In genomic region chr17:30336369-30337171, GRCh38 we compare ENCODE assay signal across 9 cellular contexts. TPM values are rescaled to one million over a fixed set of nuclear protein-coding genes. Genes with fewer than 3 reads are reported as not detected.
DNase-seq lines count a peak whose midpoint lies in the region; ATAC-seq and TF ChIP-seq lines count a peak whose summit lies in the region.
"Had no signal": no experiment of that assay in that cellular context is flagged by ENCODE, and none has a peak within 500 bp of the region (broad histone marks: within the 10 kb centered on the region; RNA-seq: fewer than 3 reads in every experiment).

No MANE protein-coding gene starts in this region.

- no peak overlapping the region for H3K4me3 Mint-ChIP-seq in brain

- H3K27me3 ChIP-seq in upper lobe of right lung: no peaks in the 10 kb centered on the region
- H3K27me3 ChIP-seq: BLaER1 treated with 17β-estradiol and CSF1 and Interleukin-3, amounts not matched to agents 10 nM and 100 nM had no signal

- no peak overlapping the region for H3K4me3 ChIP-seq in upper lobe of right lung
- H3K4me3 ChIP-seq: BLaER1 treated with 17β-estradiol and CSF1 and Interleukin-3, amounts not matched to agents 10 nM and 100 nM had no signal

- H3K27ac ChIP-seq in upper lobe of right lung: no peak overlapping the region
- H3K27ac ChIP-seq: BLaER1 treated with 17β-estradiol and CSF1 and Interleukin-3, amounts not matched to agents 10 nM and 100 nM had no signal

- H3K36me3 ChIP-seq in upper lobe of right lung: no peaks in the 10 kb centered on the region
- H3K36me3 ChIP-seq: BLaER1 treated with 17β-estradiol and CSF1 and Interleukin-3, amounts not matched to agents 10 nM and 100 nM had no signal

- H3K27me3 Mint-ChIP-seq in brain: peaks cover 4% of the 10 kb centered on the region

- H3K4me1 ChIP-seq in upper lobe of right lung: peaks cover 18% of the 10 kb centered on the region

- no peaks in the 10 kb centered on the region for H3K9me3 Mint-ChIP-seq in brain

- peak overlapping the region in 1 of 5 experiments; percentile 71 for H3K27ac Mint-ChIP-seq in brain

- H3K36me3 Mint-ChIP-seq in brain: no peaks in the 10 kb centered on the region

- peak; percentile 50 to 54 for TF ChIP-seq CTCF in brain (conservative IDR thresholded peaks at IDR 0.05)
- peak; percentile 70 for TF ChIP-seq CTCF in upper lobe of right lung (IDR thresholded peaks at IDR 0.05)

- H3K4me1 Mint-ChIP-seq in brain: peaks cover 14% of the 10 kb centered on the region

- intact Hi-C loops in upper lobe of right lung (cut with DNase I): no loop called here

- H3K9me3 ChIP-seq in upper lobe of right lung: no peaks in the 10 kb centered on the region
- H3K9me3 ChIP-seq: BLaER1 treated with 17β-estradiol and CSF1 and Interleukin-3, amounts not matched to agents 10 nM and 100 nM had no signal

- ATAC-seq in upper lobe of right lung (peak; percentile 82), HG03571 (IDR thresholded peaks at IDR 0.05; ENCODE audit: unreplicated experiment) (no peak)

- DNase-seq in NCI-H2107 treated with DMSO at 0.1 percent for 48 hours (lab: John Stamatoyannopoulos, UW; ENCODE audit: unreplicated experiment): peak; percentile 71
- DNase-seq in NCI-H2107 (lab: John Stamatoyannopoulos, UW): no peak
- DNase-seq in NCI-H1694 treated with DMSO at 0.1 percent for 48 hours (lab: John Stamatoyannopoulos, UW): peak; percentile 96
- DNase-seq in T-helper 22 cell (ENCODE audit: low read depth): peak; percentile 20
- peak; percentile 69 to 80 for DNase-seq in lung microvascular endothelial cell (ENCODE audit: low read depth in 2 of 2)
- no peak for DNase-seq in upper lobe of right lung

RNA-seq across cellular contexts. Expression of gene TMIGD1, which starts 2.7 kb away (rescaled TPM):
- polyA plus RNA-seq in brain (ENCODE audit: insufficient read depth, low read depth, low replicate concordance): not detected
- not detected in 2 replicates for total RNA-seq in lung microvascular endothelial cell
- not detected for total RNA-seq in upper lobe of right lung

RNA-seq across cellular contexts. Expression of gene CPD, which starts 42.2 kb away (rescaled TPM):
- 26.8 TPM for polyA plus RNA-seq in brain (ENCODE audit: insufficient read depth, low read depth, low replicate concordance)
- total RNA-seq in lung microvascular endothelial cell (151 and 164 TPM in 2 replicates), upper lobe of right lung (75.3 TPM)

RNA-seq across cellular contexts. Expression of gene BLMH, which starts 44.8 kb away (rescaled TPM):
- polyA plus RNA-seq in brain (ENCODE audit: insufficient read depth, low read depth, low replicate concordance): 69.1 TPM
- total RNA-seq in lung microvascular endothelial cell (33.1 and 41.2 TPM in 2 replicates), upper lobe of right lung (26.0 TPM)

Comparison
In these comparisons a context has a peak if more than half of its experiments do, and no peak if none do; other contexts are left out.
1. DNase-seq: peak in NCI-H2107 treated with DMSO at 0.1 percent for 48 hours (single experiment), NCI-H1694 treated with DMSO at 0.1 percent for 48 hours (single experiment), T-helper 22 cell (single experiment) and lung microvascular endothelial cell (2 of 2); none in NCI-H2107 (single experiment) and upper lobe of right lung (single experiment).